In the genomic region with DNA sequence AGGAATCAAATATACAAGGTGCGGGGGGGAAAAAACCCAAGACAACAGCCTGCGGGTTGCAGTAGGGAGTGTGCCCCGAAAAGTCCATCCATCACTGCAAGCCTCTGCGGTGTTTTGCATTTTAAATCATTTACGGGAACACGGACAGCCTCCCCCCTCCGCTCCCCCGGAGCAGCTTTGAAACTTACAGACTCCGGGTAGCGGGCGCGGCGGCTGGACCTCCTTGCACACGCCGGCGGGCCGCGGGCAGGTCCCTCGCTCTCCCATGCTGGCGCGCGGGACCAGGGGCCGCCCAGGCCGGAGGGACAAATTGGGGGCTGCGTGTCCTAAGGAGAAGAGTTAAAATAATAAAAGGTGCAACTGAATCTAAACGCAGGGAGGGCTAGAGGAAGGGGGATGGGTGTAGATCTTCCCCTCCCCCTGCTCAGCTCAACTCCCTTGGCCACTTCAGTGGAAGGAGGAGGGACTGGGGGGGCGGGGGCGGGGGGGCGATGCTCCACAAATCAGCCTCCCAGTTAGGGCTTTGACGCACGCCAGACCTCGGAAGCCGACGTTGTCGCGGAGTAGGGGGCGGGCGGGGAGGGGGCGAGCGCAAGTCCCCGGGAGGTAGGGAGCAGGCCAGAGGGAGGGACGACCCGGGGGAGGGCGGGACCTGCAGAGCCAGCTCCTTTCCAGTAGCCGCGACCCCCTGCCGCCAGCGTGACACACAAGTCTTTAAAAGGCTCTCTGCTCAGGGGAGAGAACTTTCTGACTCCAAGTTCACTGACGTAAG, we compare ENCODE assay signal across 8 cellular contexts. TPM values are rescaled to one million over a fixed set of nuclear protein-coding genes. Genes with fewer than 3 reads are reported as not detected.
DNase-seq lines count a peak whose midpoint lies in the region; ATAC-seq, FAIRE-seq and TF ChIP-seq lines count a peak whose summit lies in the region.

KCNJ8 (minus strand) TSS at position 349 of the 772 bp plus-strand sequence. CDS start 1,090 bp downstream, outside the sequence.

- intact Hi-C loops in esophagus muscularis mucosa (cut with DNase I) (loop anchor here (2.0 to 5.0 kb wide), 3 partner anchors 53 to 166 kb away; partner anchors contain the start of gene ABCC9), mucosa of descending colon (cut with DNase I, micrococcal nuclease) (no loop called here)

- H3K27ac ChIP-seq in OCI-LY3 (ENCODE audit: low read length) (no peak within 1 kb of the TSS), esophagus muscularis mucosa (replicated peaks in 1 of 4) (peak within 1 kb of the TSS; percentile 87 to 92 (median 88))

- H3K9me3 ChIP-seq in OCI-LY3 (ENCODE audit: insufficient read depth, low read length) (no peaks in the 10 kb centered on the region), esophagus muscularis mucosa (no peaks in the 10 kb centered on the region), mucosa of descending colon (no peaks in the 10 kb centered on the region)

- TF ChIP-seq CTCF in OCI-LY3 (IDR thresholded peaks at IDR 0.05; ENCODE audit: low read depth, low read length) (no peak), esophagus muscularis mucosa (IDR thresholded peaks at IDR 0.05) (no peak), mucosa of descending colon (IDR thresholded peaks at IDR 0.05) (no peak)

- H3K9ac ChIP-seq in OCI-LY3 (ENCODE audit: low read length): peak within 1 kb of the TSS; percentile 39; the same call in 1 of the 2 replicates

- WGBS in esophagus muscularis mucosa: 0% methylated on average over 30 of the region's 49 CpGs

- TF ChIP-seq POLR2A in esophagus muscularis mucosa (IDR thresholded peaks at IDR 0.05; ENCODE audit: low read depth) (peak; percentile 36), GM18505 (IDR thresholded peaks at IDR 0.05; ENCODE audit: borderline replicate concordance, extremely low read depth, insufficient read depth, insufficient read length) (no peak), H54 (IDR thresholded peaks at IDR 0.05; ENCODE audit: low read depth, low read length) (no peak)

- H3K4me2 ChIP-seq in OCI-LY3 (ENCODE audit: low read length): peak within 1 kb of the TSS; percentile 40

- TF ChIP-seq EP300 in esophagus muscularis mucosa (IDR thresholded peaks at IDR 0.05): peak; percentile 34

- FAIRE-seq in urothelium cell line (lab: Jason Lieb, UNC) (no peak), H54 (lab: Jason Lieb, UNC) (no peak)

- H3K36me3 ChIP-seq in OCI-LY3 (replicated peaks; ENCODE audit: low read depth, low read length) (no peaks in the 10 kb centered on the region), esophagus muscularis mucosa (peaks cover 0 to 4% (median 0%) of the 10 kb centered on the region in 4 donors), mucosa of descending colon (ENCODE audit: low read depth) (no peaks in the 10 kb centered on the region)

- H3K4me1 ChIP-seq in OCI-LY3 (ENCODE audit: low read length) (no peaks in the 10 kb centered on the region), esophagus muscularis mucosa (peaks cover 13 to 48% (median 38%) of the 10 kb centered on the region in 4 donors), mucosa of descending colon (ENCODE audit: low read depth) (peaks cover 4% of the 10 kb centered on the region)

- ATAC-seq in GM18907 (IDR thresholded peaks at IDR 0.05; ENCODE audit: unreplicated experiment) (peak; percentile 49), mucosa of descending colon (peak; percentile 53), GM18505 (IDR thresholded peaks at IDR 0.05; ENCODE audit: unreplicated experiment) (no peak), HG03457 (IDR thresholded peaks at IDR 0.05; ENCODE audit: unreplicated experiment) (no peak)

- peak within 1 kb of the TSS; percentile 78 for H3K4me3 ChIP-seq in OCI-LY3 (ENCODE audit: low read length)
- peak within 1 kb of the TSS; percentile 57 to 73 (median 68) for H3K4me3 ChIP-seq in esophagus muscularis mucosa
- no peak within 1 kb of the TSS for H3K4me3 ChIP-seq in mucosa of descending colon

- DNase-seq in esophagus muscularis mucosa (ENCODE audit: extremely low spot score): peak; percentile 95
- peak; percentile 19 to 61 (median 37) for DNase-seq in mucosa of descending colon
- peak; percentile 69 for DNase-seq in urothelium cell line (ENCODE audit: low spot score)
- DNase-seq in H54 (ENCODE audit: insufficient read length, low spot score): no peak

- 0 out of 2 replicates have a peak within 1 kb of the TSS, but pooled peaks have one; percentile 13 for H2AFZ ChIP-seq in OCI-LY3 (ENCODE audit: low read depth, low read length)

- H3K79me2 ChIP-seq in OCI-LY3 (ENCODE audit: low read length): no peaks in the 10 kb centered on the region

- no peaks in the 10 kb centered on the region for H3K27me3 ChIP-seq in OCI-LY3 (ENCODE audit: low read depth, low read length)
- H3K27me3 ChIP-seq in esophagus muscularis mucosa: no peaks in the 10 kb centered on the region

- H4K20me1 ChIP-seq in OCI-LY3 (ENCODE audit: insufficient read depth, low read length): no peaks in the 10 kb centered on the region

RNA-seq across cellular contexts. Expression of gene KCNJ8, which starts in this region (rescaled TPM):
- total RNA-seq in esophagus muscularis mucosa (10 to 100 TPM; 17.9 to 29.8 (median 25.0) TPM), mucosa of descending colon (10 to 100 TPM in 1 of 3 donors, 1 to 10 TPM in 1, under 1 TPM in 1; 0.96 to 15.3 (median 1.8) TPM)

Comparison
In these comparisons a context has a peak if more than half of its experiments do, and no peak if none do; other contexts are left out.
1. ATAC-seq: peak in GM18907 (single experiment) and mucosa of descending colon (single experiment); none in GM18505 (single experiment) and HG03457 (single experiment).